In the genomic region with DNA sequence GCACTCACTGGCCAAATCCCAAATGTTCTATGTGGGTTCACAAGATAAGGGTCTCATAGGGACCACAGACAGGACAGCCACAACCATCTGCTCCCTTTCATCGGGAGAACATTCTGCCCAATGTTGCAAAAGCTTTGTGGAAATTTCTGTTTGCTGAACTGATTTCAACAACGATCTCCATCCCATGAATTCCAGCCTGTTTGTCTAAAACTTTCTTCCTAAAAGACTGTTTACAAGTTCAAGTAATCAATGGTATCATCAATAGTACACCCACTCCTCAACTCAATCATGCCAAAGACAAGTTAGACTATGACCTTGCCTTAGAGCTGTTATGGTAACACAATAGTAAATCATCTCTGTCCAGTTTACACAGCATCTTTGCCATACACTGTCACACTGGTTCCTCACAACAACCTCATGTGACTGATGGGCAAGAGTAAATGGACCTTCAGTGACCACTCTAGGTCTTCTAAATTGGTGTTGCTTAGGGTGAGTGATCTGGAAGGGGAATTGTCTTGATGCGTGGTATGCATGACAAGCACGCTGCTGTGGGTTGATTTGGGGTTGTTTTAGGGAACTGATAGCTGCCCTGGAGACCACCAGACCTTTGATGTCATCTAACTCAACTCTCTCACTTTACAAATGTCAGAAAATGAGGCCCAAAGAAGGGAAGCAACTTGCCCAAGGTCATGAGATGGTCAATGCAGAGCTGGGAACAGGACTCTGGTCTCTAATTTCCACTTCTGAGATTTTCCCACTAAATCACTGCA, we compare ENCODE assay signal across 1 cellular context.
A peak's percentile ranks its signal among the peaks of the same experiment; 100 is the strongest.
TF ChIP-seq lines count a peak whose summit lies in the region.

No MANE protein-coding gene starts in this region.

TF ChIP-seq in HepG2, 621 proteins besides CTCF, POLR2A, EP300 and RAD21:
- TF ChIP-seq PAXIP1 (CRISPR knock-in tag; conservative IDR thresholded peaks at IDR 0.05): peak; percentile 31; the same call in 1 of the 2 replicates
- no peak for TF ChIP-seq RXRA (CRISPR knock-in tag; IDR thresholded peaks at IDR 0.05)
- no peak for TF ChIP-seq ZNF737 (CRISPR knock-in tag; IDR thresholded peaks at IDR 0.05; ENCODE audit: borderline replicate concordance)
